Comparison of ENCODE assay signal across 9 cellular contexts in the genomic region with DNA sequence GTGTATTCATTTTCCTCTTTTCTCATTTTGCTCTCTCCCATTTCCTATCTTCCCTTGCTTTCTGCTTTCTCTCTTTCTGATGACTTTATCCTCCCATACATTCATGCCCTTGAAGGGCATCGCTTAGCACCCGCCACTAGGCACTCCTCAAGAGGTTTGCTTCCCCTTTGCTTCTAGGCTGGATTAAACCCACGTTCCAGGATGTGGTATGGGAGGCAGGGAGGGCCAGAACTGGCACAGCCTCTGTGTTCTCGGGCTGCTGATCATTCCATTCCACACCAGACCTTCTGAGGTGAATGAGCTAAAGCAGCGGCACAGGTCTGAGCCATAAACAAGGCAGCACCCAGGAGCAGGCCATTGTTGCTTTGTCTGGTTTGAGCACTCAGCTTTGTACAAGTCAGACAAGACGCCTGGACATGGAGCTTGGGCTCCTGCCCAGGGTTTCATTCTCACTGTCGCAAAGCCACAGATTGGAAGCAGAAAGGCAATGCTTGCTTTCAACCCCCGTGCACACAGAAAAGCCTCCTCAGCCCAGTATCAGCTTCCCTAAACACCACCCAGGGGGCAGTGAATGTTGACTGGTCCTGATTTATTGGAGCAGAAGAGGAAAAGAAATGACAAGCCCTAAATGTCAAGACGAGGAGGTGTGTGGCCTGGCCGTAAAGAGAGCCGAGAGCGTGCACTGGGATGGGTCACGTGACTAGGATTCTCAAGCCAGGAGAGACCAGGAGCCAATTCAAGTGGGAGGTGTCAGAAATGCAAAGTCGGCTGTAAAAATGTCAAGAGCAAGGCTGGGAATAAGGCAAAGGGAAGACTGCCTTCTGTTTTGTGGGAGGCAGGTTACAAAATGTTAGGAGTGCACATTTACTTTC.
DNase-seq lines count a peak whose midpoint lies in the region; ATAC-seq, FAIRE-seq and TF ChIP-seq lines count a peak whose summit lies in the region.
"Had no signal": no experiment of that assay in that cellular context is flagged by ENCODE, and none has a peak within 500 bp of the region (broad histone marks: within the 10 kb centered on the region; RNA-seq: fewer than 3 reads in every experiment).

No MANE protein-coding gene starts in this region.

- H2AFZ ChIP-seq in K562 (ENCODE audit: low read depth, low read length) (0 out of 2 replicates have a peak overlapping the region, but pooled peaks have one; percentile 24), MM.1S (ENCODE audit: low read length) (no peak overlapping the region)

- POLR2A ChIA-PET in K562 (lab: Yijun Ruan, JAX), result interaction anchor here (1.4 kb wide), 1 partner anchor 12 kb away, joined by 6 read pairs; no protein-coding TSS in a partner anchor

- TF ChIP-seq RAD21 in K562 (CRISPR knock-in tag; conservative IDR thresholded peaks at IDR 0.05 in 1 of 2, IDR thresholded peaks at IDR 0.05 in 1 of 2), result no peak

- intact Hi-C loops in K562 (cut with micrococcal nuclease), result no loop called here
- intact Hi-C loops in sciatic nerve (cut with DNase I), result no loop called here

- H3K4me2 ChIP-seq in K562 (ENCODE audit: insufficient read depth, low read length) (no peak overlapping the region), MM.1S (ENCODE audit: low read depth, low read length) (no peak overlapping the region)

- WGBS in K562 (ENCODE audit: insufficient coverage, low coverage, missing lambda C conversion rate), result 3% methylated on average over 11 of the region's 14 CpGs

- TF ChIP-seq POLR2A in K562 (conservative IDR thresholded peaks at IDR 0.05), result no peak

- H3F3A ChIP-seq in MM.1S (ENCODE audit: insufficient read depth, low read length), result no peaks in the 10 kb centered on the region

- in situ Hi-C loops in G401 (cut with HindIII; ENCODE audit: low sequenced_read_pairs) (no loop called here), K562 (cut with MboI) (no loop called here)

- peak; percentile 92 for DNase-seq in G401 (ENCODE audit: low spot score)
- DNase-seq in K562 (ENCODE audit: extremely low read depth in 1 of 4, low spot score in 3 of 4), result peak in 2 of 4 experiments; percentile 27 to 29
- DNase-seq in iris pigment epithelial cell (ENCODE audit: low read depth), result peak; percentile 51
- peak; percentile 70 for DNase-seq in sciatic nerve (ENCODE audit: low spot score)
- DNase-seq in activated CD4-positive, alpha-beta T cell treated with anti-CD3 and anti-CD28 coated beads for 1 hour, result no peak
- no peak for DNase-seq in activated naive CD4-positive, alpha-beta T cell treated with Interleukin-2 at 50 U/mL for 16 hours
- DNase-seq in MM.1S, result no peak
- DNase-seq in HUDEP-2 (lab: John Stamatoyannopoulos, UW; ENCODE audit: unreplicated experiment in 76 of 76), result no peak

- H3K79me2 ChIP-seq in K562 (ENCODE audit: control insufficient read depth, insufficient read depth, low read length) (no peaks in the 10 kb centered on the region), MM.1S (ENCODE audit: low read length) (no peaks in the 10 kb centered on the region)

- no peaks in the 10 kb centered on the region for H3K36me3 ChIP-seq in K562 (ENCODE audit: control insufficient read depth, insufficient read depth, low read length)
- H3K36me3 ChIP-seq in MM.1S (replicated peaks; ENCODE audit: insufficient read depth, low read length), result no peaks in the 10 kb centered on the region
- H3K36me3 ChIP-seq: neutrophil had no signal

- CTCF ChIA-PET in K562 (lab: Yijun Ruan, JAX; ENCODE audit: low intra/inter-chr PET ratio), result no interaction called here

- no peak for FAIRE-seq in K562 (lab: Jason Lieb, UNC)

- H3K9me2 ChIP-seq in MM.1S (replicated peaks; ENCODE audit: insufficient read depth, low read length), result no peaks in the 10 kb centered on the region

- H3K4me3 ChIP-seq in K562 (no peak overlapping the region), MM.1S (ENCODE audit: low read length) (no peak overlapping the region)

- peaks cover 0 to 4% of the 10 kb centered on the region in 2 experiments; a peak in 2 of 5 replicates for H3K27me3 ChIP-seq in K562 (ENCODE audit: control insufficient read depth in 2 of 2, insufficient read depth in 2 of 2, low read length in 2 of 2)
- H3K27me3 ChIP-seq in MM.1S (replicated peaks; ENCODE audit: insufficient read depth, low read length), result no peaks in the 10 kb centered on the region
- H3K27me3 ChIP-seq: neutrophil had no signal

- H3K4me1 ChIP-seq in K562 (replicated peaks in 1 of 2; ENCODE audit: control insufficient read depth in 2 of 2, insufficient read depth in 2 of 2, low read length in 2 of 2), result no peaks in the 10 kb centered on the region
- H3K4me1 ChIP-seq in MM.1S (ENCODE audit: low read length), result peaks cover 4% of the 10 kb centered on the region; the same call in 1 of the 2 replicates

- H3K9me3 ChIP-seq in K562 (replicated peaks; ENCODE audit: control insufficient read depth, insufficient read depth, low read depth, low read length), result no peaks in the 10 kb centered on the region
- no peaks in the 10 kb centered on the region for H3K9me3 ChIP-seq in MM.1S (replicated peaks; ENCODE audit: insufficient read depth, low read length)
- H3K9me3 ChIP-seq: neutrophil had no signal

- H4K20me1 ChIP-seq in K562 (replicated peaks; ENCODE audit: control insufficient read depth, insufficient read depth, low read length) (no peaks in the 10 kb centered on the region), MM.1S (ENCODE audit: insufficient read depth, low read length) (no peaks in the 10 kb centered on the region)

- no peak for TF ChIP-seq CTCF in K562 (IDR thresholded peaks at IDR 0.05 in 2 of 3, conservative IDR thresholded peaks at IDR 0.05 in 1 of 3; ENCODE audit: insufficient read depth in 2 of 3, low read depth in 1 of 3, low read length in 3 of 3)
- TF ChIP-seq CTCF in MM.1S (IDR thresholded peaks at IDR 0.05; ENCODE audit: low read length), result no peak

- no peak for TF ChIP-seq EP300 in K562 (IDR thresholded peaks at IDR 0.05; ENCODE audit: low read length)

- H3K27ac ChIP-seq in K562 (ENCODE audit: extremely low read depth, low read depth, low read length) (no peak overlapping the region), MM.1S (ENCODE audit: low read length) (no peak overlapping the region)
- H3K27ac ChIP-seq: neutrophil had no signal

- H3K9ac ChIP-seq in K562 (ENCODE audit: insufficient read depth in 1 of 2, low read depth in 2 of 2, low read length in 2 of 2), result no peak overlapping the region
- H3K9ac ChIP-seq in MM.1S (ENCODE audit: low read length), result no peak overlapping the region

- ATAC-seq in K562 (no peak), sciatic nerve (peak; percentile 68)

- BruUV-seq in K562 (replicated peaks; lab: Mats Ljungman, UMichigan), result no TSS peak

- no peaks in the 10 kb centered on the region for H3K9me1 ChIP-seq in K562 (ENCODE audit: control insufficient read depth, insufficient read depth, low read length)

TF ChIP-seq in K562, 482 proteins besides CTCF, POLR2A, EP300 and RAD21 (continues in another document):
- TF ChIP-seq USF2 (CRISPR knock-in tag; IDR thresholded peaks at IDR 0.05) (peak; percentile 55), TOE1 (IDR thresholded peaks at IDR 0.05; ENCODE audit: borderline replicate concordance) (peak; percentile 90), TOE1 (CRISPR knock-in tag; IDR thresholded peaks at IDR 0.05; ENCODE audit: borderline replicate concordance, low read depth) (no peak), RBM14 (IDR thresholded peaks at IDR 0.05; ENCODE audit: borderline replicate concordance, insufficient read depth, low read depth, low read length) (no peak), ZBTB5 (IDR thresholded peaks at IDR 0.05) (no peak), CBFA2T2 (conservative IDR thresholded peaks at IDR 0.05) (peak; percentile 67), ZNF398 (CRISPR knock-in tag; IDR thresholded peaks at IDR 0.05) (no peak)
- TF ChIP-seq, protein P1, sequence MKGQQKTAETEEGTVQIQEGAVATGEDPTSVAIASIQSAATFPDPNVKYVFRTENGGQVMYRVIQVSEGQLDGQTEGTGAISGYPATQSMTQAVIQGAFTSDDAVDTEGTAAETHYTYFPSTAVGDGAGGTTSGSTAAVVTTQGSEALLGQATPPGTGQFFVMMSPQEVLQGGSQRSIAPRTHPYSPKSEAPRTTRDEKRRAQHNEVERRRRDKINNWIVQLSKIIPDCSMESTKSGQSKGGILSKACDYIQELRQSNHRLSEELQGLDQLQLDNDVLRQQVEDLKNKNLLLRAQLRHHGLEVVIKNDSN (CRISPR knock-in tag; IDR thresholded peaks at IDR 0.05), result peak; percentile 55; the same call in 1 of the 2 replicates

Comparison
In these comparisons a context has a peak if more than half of its experiments do, and no peak if none do; other contexts are left out.
1. DNase-seq: peak in G401 (single experiment), iris pigment epithelial cell (single experiment) and sciatic nerve (single experiment); none in activated CD4-positive, alpha-beta T cell treated with anti-CD3 and anti-CD28 coated beads for 1 hour (single experiment), activated naive CD4-positive, alpha-beta T cell treated with Interleukin-2 at 50 U/mL for 16 hours (single experiment), MM.1S (single experiment) and HUDEP-2 (0 of 76).